In genomic region chrX:47561653-47562151, GRCh38 we compare ENCODE assay signal across 8 cellular contexts. TPM values are rescaled to one million over a fixed set of nuclear protein-coding genes. Genes with fewer than 3 reads are reported as not detected.
DNase-seq lines count a peak whose midpoint lies in the region; ATAC-seq and TF ChIP-seq lines count a peak whose summit lies in the region.

No MANE protein-coding gene starts in this region.

- no peak for TF ChIP-seq CTCF in left ventricle myocardium inferior (IDR thresholded peaks at IDR 0.05; ENCODE audit: borderline replicate concordance)
- TF ChIP-seq CTCF in MCF 10A (IDR thresholded peaks at IDR 0.05; ENCODE audit: unreplicated experiment): no peak
- TF ChIP-seq CTCF in uterus (IDR thresholded peaks at IDR 0.05): no peak

- DNase-seq in left ventricle myocardium inferior (no peak), left ventricle myocardium superior (no peak), MCF 10A (ENCODE audit: unreplicated experiment) (no peak), uterus (no peak), NCI-H128 (lab: John Stamatoyannopoulos, UW; ENCODE audit: unreplicated experiment) (no peak)

- BruUV-seq in MCF 10A (replicated peaks; lab: Mats Ljungman, UMichigan): TSS peak; percentile 45

- H3K9me3 ChIP-seq in left ventricle myocardium inferior (replicated peaks) (no peaks in the 10 kb centered on the region), mesodermal cell (ENCODE audit: control insufficient read depth, low read length) (no peaks in the 10 kb centered on the region), uterus (no peaks in the 10 kb centered on the region)

- H3K27me3 ChIP-seq in left ventricle myocardium inferior (ENCODE audit: low read depth) (no peaks in the 10 kb centered on the region), uterus (no peaks in the 10 kb centered on the region)

- H3K27me3 Mint-ChIP-seq in MCF 10A (ENCODE audit: insufficient read depth, unreplicated experiment): no peaks in the 10 kb centered on the region

- peaks cover 7% of the 10 kb centered on the region for H3K9me3 Mint-ChIP-seq in MCF 10A (ENCODE audit: unreplicated experiment)

- 6% methylated on average over 6 of the region's 10 CpGs; no CpG with 5 or more reads in 1 of the 2 experiments for WGBS in mesodermal cell (ENCODE audit: insufficient coverage in 2 of 2), 2 experiments

- POLR2A ChIA-PET in MCF 10A (lab: Yijun Ruan, JAX): interaction anchor here (0.6 to 1.5 kb wide), 4 partner anchors 20 to 89 kb away, joined by 3 to 5 read pairs (median 4); partner anchors contain the start of gene ELK1

- peak overlapping the region; percentile 98 for H3K27ac ChIP-seq in left ventricle myocardium inferior (replicated peaks)
- H3K27ac ChIP-seq in mesodermal cell (ENCODE audit: low read depth, low read length, severe bottlenecking): peak overlapping the region; percentile 16
- H3K27ac ChIP-seq in uterus: peak overlapping the region; percentile 92 to 95

- H3K36me3 ChIP-seq in left ventricle myocardium inferior (peaks cover 29% of the 10 kb centered on the region), mesodermal cell (ENCODE audit: control insufficient read depth, insufficient read depth, low read length) (peaks cover 29% of the 10 kb centered on the region), uterus (no peaks in the 10 kb centered on the region)

- peaks cover 34% of the 10 kb centered on the region for H3K36me3 Mint-ChIP-seq in MCF 10A (ENCODE audit: insufficient read depth, unreplicated experiment)

- H3K4me1 ChIP-seq in left ventricle myocardium inferior: peaks cover 17% of the 10 kb centered on the region
- H3K4me1 ChIP-seq in mesodermal cell (ENCODE audit: control insufficient read depth, insufficient read depth, low read length, poor library complexity, severe bottlenecking): no peaks in the 10 kb centered on the region
- H3K4me1 ChIP-seq in uterus: no peaks in the 10 kb centered on the region

- CTCF ChIA-PET in MCF 10A (lab: Yijun Ruan, JAX): interaction anchor here (0.6 to 1.0 kb wide), 2 partner anchors 20 to 87 kb away, joined by 3 to 4 read pairs; partner anchors contain the start of gene TIMP1

- ATAC-seq in left ventricle myocardium superior: no peak
- no peak for ATAC-seq in GM21515 (IDR thresholded peaks at IDR 0.05; ENCODE audit: unreplicated experiment)
- no peak for ATAC-seq in HG03039 (IDR thresholded peaks at IDR 0.05; ENCODE audit: unreplicated experiment)

- intact Hi-C loops in left ventricle myocardium inferior (cut with micrococcal nuclease): no loop called here
- intact Hi-C loops in left ventricle myocardium superior (cut with micrococcal nuclease): no loop called here
- intact Hi-C loops in MCF 10A (cut with micrococcal nuclease): loop anchor here (2.0 to 5.0 kb wide), 3 partner anchors 83 to 466 kb away; partner anchors contain the start of gene ZNF81
- intact Hi-C loops in uterus (cut with DNase I; ENCODE audit: low total_unique reads): no loop called here

- H3K4me3 Mint-ChIP-seq in MCF 10A (ENCODE audit: unreplicated experiment): peak overlapping the region; percentile 96

- peak overlapping the region; percentile 99 for H3K27ac Mint-ChIP-seq in MCF 10A (ENCODE audit: low read depth, unreplicated experiment)

- no peak for TF ChIP-seq POLR2A in uterus (IDR thresholded peaks at IDR 0.05)

- H3K4me1 Mint-ChIP-seq in MCF 10A (ENCODE audit: insufficient read depth, unreplicated experiment): peaks cover 18% of the 10 kb centered on the region

- H3K4me3 ChIP-seq in left ventricle myocardium inferior (peak overlapping the region; percentile 73), mesodermal cell (ENCODE audit: extremely low read depth, insufficient read depth, low read length, poor library complexity, severe bottlenecking) (peak overlapping the region; percentile 51), uterus (peak overlapping the region; percentile 52 to 58)

RNA-seq across cellular contexts. Expression of gene ARAF, which starts 0.7 kb away (rescaled TPM):
- total RNA-seq in left ventricle myocardium inferior (76.4 TPM), left ventricle myocardium superior (78.3 TPM), MCF 10A (2022) (53.2 and 63.5 TPM in 2 replicates), uterus (10 to 100 TPM in 3 of 4 donors, 1 to 10 TPM in 1; 5.6 to 65.6 (median 17.6) TPM)
- 34.7 TPM for polyA plus RNA-seq in mesodermal cell (2013, experiment 1 of 2)
- polyA plus RNA-seq in mesodermal cell (2013, experiment 2 of 2): 34.6 TPM

RNA-seq across cellular contexts. Expression of gene TIMP1, which starts 20.5 kb away (rescaled TPM):
- 99.3 TPM for total RNA-seq in left ventricle myocardium inferior
- 114 TPM for total RNA-seq in left ventricle myocardium superior
- 647 and 720 TPM in 2 replicates for total RNA-seq in MCF 10A (2022)
- 519 TPM for polyA plus RNA-seq in mesodermal cell (2013, experiment 1 of 2)
- 428 TPM for polyA plus RNA-seq in mesodermal cell (2013, experiment 2 of 2)
- total RNA-seq in uterus: 100 to 1,000 TPM in 2 of 4 donors, 10 to 100 TPM in 2; 17.9 to 287 (median 111) TPM

RNA-seq across cellular contexts. Expression of gene SYN1, which starts 58.0 kb away (rescaled TPM):
- 13.9 TPM for total RNA-seq in left ventricle myocardium inferior
- 9.4 TPM for total RNA-seq in left ventricle myocardium superior
- total RNA-seq in MCF 10A (2022): 0.27 and 0.49 TPM in 2 replicates
- polyA plus RNA-seq in mesodermal cell (2013, experiment 1 of 2): 2.8 TPM
- 4.9 TPM for polyA plus RNA-seq in mesodermal cell (2013, experiment 2 of 2)
- 1 to 10 TPM in 2 of 4 donors, not detected in 2; 1.2 to 1.5 TPM for total RNA-seq in uterus

Comparison
In these comparisons a context has a peak if more than half of its experiments do, and no peak if none do; other contexts are left out.
1. H3K27ac ChIP-seq: peak in every context shown above with its lines; median percentile 98 in left ventricle myocardium inferior; 94 in uterus; 16 in mesodermal cell.